In genomic region chr9:107907261-107907660, GRCh38 we compare ENCODE assay signal across 15 cellular contexts.
"Had no signal": no experiment of that assay in that cellular context is flagged by ENCODE, and none has a peak within 500 bp of the region (broad histone marks: within the 10 kb centered on the region; RNA-seq: fewer than 3 reads in every experiment).

No MANE protein-coding gene starts in this region.

- DNase-seq: activated gamma-delta T cell treated with Interleukin-2 at 50 U/mL for 16 hours; activated T-cell treated with anti-CD3 and anti-CD28 coated beads, Interleukin-2, amount 50 U/mL, for 1 hour; aorta; colonic mucosa; endodermal cell; esophagus squamous epithelium; gastrocnemius medialis; naive thymus-derived CD4-positive, alpha-beta T cell; spleen; stimulated activated CD4-positive, alpha-beta T cell treated with anti-CD3 and anti-CD28 coated beads, Interleukin-4, amount 100 ng/mL, for 1 hour; stimulated activated naive CD4-positive, alpha-beta T cell; T-helper 1 cell; thyroid gland had no signal

- H3K4me1 ChIP-seq: colonic mucosa, esophagus squamous epithelium, neural progenitor cell, thyroid gland had no signal

- H3K27me3 ChIP-seq: colonic mucosa, esophagus squamous epithelium, gastrocnemius medialis, neural progenitor cell, spleen, thyroid gland had no signal

- H3K36me3 ChIP-seq: colonic mucosa, esophagus squamous epithelium, gastrocnemius medialis, neural progenitor cell, spleen, thyroid gland had no signal

- ATAC-seq: naive thymus-derived CD4-positive, alpha-beta T cell; WTC11 had no signal

- H3K4me3 ChIP-seq: colonic mucosa, esophagus squamous epithelium, gastrocnemius medialis, neural progenitor cell, spleen, thyroid gland had no signal

- H3K27ac ChIP-seq: colonic mucosa, esophagus squamous epithelium, gastrocnemius medialis, neural progenitor cell, spleen, thyroid gland had no signal

- H3K9me3 ChIP-seq: colonic mucosa, esophagus squamous epithelium, gastrocnemius medialis, thyroid gland had no signal
